In genomic region chr2:6813573-6813972, GRCh38 we compare ENCODE assay signal across 30 cellular contexts.
"Had no signal": no experiment of that assay in that cellular context is flagged by ENCODE, and none has a peak within 500 bp of the region (broad histone marks: within the 10 kb centered on the region; RNA-seq: fewer than 3 reads in every experiment).

No MANE protein-coding gene starts in this region.

- H3K27me3 ChIP-seq: brain microvascular endothelial cell, hepatocyte had no signal

- H2AFZ ChIP-seq: hepatocyte had no signal

- H3K79me2 ChIP-seq: hepatocyte had no signal

- H3K4me1 ChIP-seq: esophagus squamous epithelium, gastroesophageal sphincter had no signal

- H3K27ac ChIP-seq: brain microvascular endothelial cell, esophagus squamous epithelium, gastroesophageal sphincter, heart right ventricle, hepatocyte had no signal

- H3K4me3 ChIP-seq: esophagus squamous epithelium, gastroesophageal sphincter, heart right ventricle, hepatocyte had no signal

- ATAC-seq: activated naive CD4-positive, alpha-beta T cell treated with anti-CD3 and anti-CD28 coated beads, Interleukin-2, amount 50 U/mL, for 72 hours; activated T-cell treated with anti-CD3 and anti-CD28 coated beads, Interleukin-2, amount 50 U/mL, for 72 hours; effector memory CD8-positive, alpha-beta T cell; gastroesophageal sphincter; WTC11 had no signal

- H3K36me3 ChIP-seq: brain microvascular endothelial cell, esophagus squamous epithelium, gastroesophageal sphincter, heart right ventricle had no signal

- DNase-seq: activated CD4-positive, alpha-beta memory T cell treated with anti-CD3 and anti-CD28 coated beads, Interleukin-2, amount 10 ng/mL, durations not matched to agents 7 days and 5 days; activated CD4-positive, alpha-beta T cell treated with anti-CD3 and anti-CD28 coated beads for 1 hour; activated CD4-positive, alpha-beta T cell treated with anti-CD3 and anti-CD28 coated beads for 4 hours; activated CD4-positive, alpha-beta T cell treated with anti-CD3 and anti-CD28 coated beads, Interleukin-2, amount 10 ng/mL, durations not matched to agents 7 days and 5 days; activated CD4-positive, alpha-beta T cell treated with anti-CD3 and anti-CD28 coated beads, Interleukin-2, amount 50 U/mL, for 4 hours; activated CD8-positive, alpha-beta memory T cell treated with anti-CD3 and anti-CD28 coated beads, Interleukin-2, amount 50 U/mL, for 48 hours; activated gamma-delta T cell; activated naive CD4-positive, alpha-beta T cell; activated naive CD4-positive, alpha-beta T cell treated with anti-CD3 and anti-CD28 coated beads, Interleukin-2, amount 10 ng/mL, durations not matched to agents 7 days and 5 days; activated naive CD8-positive, alpha-beta T cell treated with anti-CD3 and anti-CD28 coated beads, Interleukin-2, amount 10 ng/mL, durations not matched to agents 7 days and 5 days; activated T-cell treated with anti-CD3 and anti-CD28 coated beads for 4 hours; activated T-cell treated with anti-CD3 and anti-CD28 coated beads, Interleukin-2, amount 50 U/mL, for 24 hours; activated T-cell treated with anti-CD3 and anti-CD28 coated beads, Interleukin-2, amount 50 U/mL, for 72 hours; brain microvascular endothelial cell; cortex of kidney; dermis blood vessel endothelial cell; effector CD4-positive, alpha-beta T cell; effector memory CD8-positive, alpha-beta T cell; erythroblast; esophagus squamous epithelium; foreskin melanocyte; heart right ventricle; T-helper 2 cell had no signal

- H3K4me2 ChIP-seq: hepatocyte had no signal

- H3K9me3 ChIP-seq: esophagus squamous epithelium, gastroesophageal sphincter had no signal

- FAIRE-seq: astrocyte, bronchial epithelial cell, colon had no signal
